ENCODE assay signal across 8 cellular contexts in the genomic region with DNA sequence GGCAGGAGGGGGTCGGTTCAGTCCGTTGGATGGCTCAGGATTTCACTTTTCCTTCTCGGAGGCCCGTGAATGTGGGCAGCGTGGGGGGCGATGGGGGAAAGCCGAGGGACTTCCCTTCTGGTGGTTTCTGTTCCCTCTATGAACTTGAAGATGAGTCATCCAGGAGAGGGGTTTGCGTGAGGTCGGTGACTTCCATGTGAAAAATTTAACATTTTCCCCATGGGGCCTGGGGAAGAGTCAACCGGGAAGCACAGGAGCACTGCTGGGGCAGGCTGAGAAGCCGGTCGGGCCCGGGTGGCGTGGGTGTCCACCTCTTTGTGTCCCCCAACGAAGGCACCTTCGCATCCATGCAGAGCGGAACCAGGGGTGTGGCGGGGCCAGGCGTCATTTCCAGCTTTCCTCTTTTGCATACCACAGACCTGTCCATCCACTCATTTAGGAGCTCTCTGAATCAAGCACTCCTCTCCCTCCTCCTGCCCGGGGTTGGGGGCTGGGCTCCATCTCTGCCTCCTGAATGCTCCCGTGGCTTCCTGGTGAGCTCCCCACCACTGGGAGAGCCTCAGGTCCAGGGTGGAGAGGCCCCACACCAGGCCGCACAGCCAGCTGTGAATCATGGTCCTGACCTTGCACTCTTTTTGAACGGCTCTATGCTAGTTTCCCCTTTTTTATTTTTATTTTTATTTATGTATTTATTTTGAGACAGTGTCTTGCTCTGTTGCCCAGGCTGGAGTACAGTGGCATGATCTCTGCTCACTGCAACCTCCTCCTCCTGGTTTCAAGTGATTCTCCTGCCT.
DNase-seq lines count a peak whose midpoint lies in the region; ATAC-seq, FAIRE-seq and TF ChIP-seq lines count a peak whose summit lies in the region.

No MANE protein-coding gene starts in this region.

- peaks cover 0 to 51% (median 0%) of the 10 kb centered on the region in 3 donors for H3K27me3 ChIP-seq in sigmoid colon

- TF ChIP-seq POLR2A in sigmoid colon (IDR thresholded peaks at IDR 0.05): no peak

- no peak for TF ChIP-seq CTCF in sigmoid colon (IDR thresholded peaks at IDR 0.05)

- H3K4me3 ChIP-seq in GM08714 (ENCODE audit: low read length) (peak overlapping the region; percentile 17; the same call in 1 of the 2 replicates), sigmoid colon (no peak overlapping the region)

- peaks cover 0 to 5% (median 5%) of the 10 kb centered on the region in 4 donors for H3K4me1 ChIP-seq in sigmoid colon

- no peak for TF ChIP-seq EP300 in sigmoid colon (IDR thresholded peaks at IDR 0.05)

- no peak for FAIRE-seq in HTR-8/SVneo (lab: Jason Lieb, UNC)

- WGBS in sigmoid colon, 2 donors: 60 to 79% methylated on average over 23 of the region's 23 CpGs

- H3K27ac ChIP-seq in sigmoid colon: no peak overlapping the region

- intact Hi-C loops in sigmoid colon (cut with DNase I): no loop called here

- no peaks in the 10 kb centered on the region for H3K36me3 ChIP-seq in sigmoid colon

- no peaks in the 10 kb centered on the region for H3K9me3 ChIP-seq in sigmoid colon

- ATAC-seq in GM21423 (IDR thresholded peaks at IDR 0.05; ENCODE audit: unreplicated experiment) (peak; percentile 41), HG03571 (IDR thresholded peaks at IDR 0.05; ENCODE audit: unreplicated experiment) (peak; percentile 26)

- peak; percentile 84 for DNase-seq in activated CD8-positive, alpha-beta memory T cell treated with anti-CD3 and anti-CD28 coated beads, Interleukin-2, amount 50 U/mL, for 48 hours
- DNase-seq in sigmoid colon (peak; percentile 50), NCI-H69 (lab: John Stamatoyannopoulos, UW) (no peak), HTR-8/SVneo (ENCODE audit: insufficient read length, low spot score) (no peak), COR-L47 (lab: John Stamatoyannopoulos, UW) (no peak)

Comparison
In these comparisons a context has a peak if more than half of its experiments do, and no peak if none do; other contexts are left out.
1. DNase-seq: peak in activated CD8-positive, alpha-beta memory T cell treated with anti-CD3 and anti-CD28 coated beads, Interleukin-2, amount 50 U/mL, for 48 hours (single experiment) and sigmoid colon (single experiment); none in NCI-H69 (single experiment), HTR-8/SVneo (single experiment) and COR-L47 (single experiment).